In genomic region chr10:4249841-4250496, GRCh38 we compare ENCODE assay signal across 22 cellular contexts.
DNase-seq lines count a peak whose midpoint lies in the region; ATAC-seq and TF ChIP-seq lines count a peak whose summit lies in the region.
"Had no signal": no experiment of that assay in that cellular context is flagged by ENCODE, and none has a peak within 500 bp of the region (broad histone marks: within the 10 kb centered on the region; RNA-seq: fewer than 3 reads in every experiment).

No MANE protein-coding gene starts in this region.

- H3K27ac ChIP-seq in SK-N-SH (ENCODE audit: low read depth in 2 of 2, low read length in 1 of 2) (peak overlapping the region in 1 of 2 experiments; percentile 95; a peak in 2 of 4 replicates), RWPE1 (peak overlapping the region; percentile 45), thoracic aorta (peak overlapping the region; percentile 51 to 76)
- H3K27ac ChIP-seq: 22Rv1, dorsolateral prefrontal cortex, pancreas had no signal

- no peaks in the 10 kb centered on the region for H4K20me1 ChIP-seq in SK-N-SH (ENCODE audit: insufficient read depth)

- 87% methylated on average over 4 of the region's 4 CpGs for WGBS in SK-N-SH (ENCODE audit: low lambda C conversion rate)

- H3F3A ChIP-seq in SK-N-SH (replicated peaks; ENCODE audit: insufficient read depth): peaks cover 43% of the 10 kb centered on the region

- no peak for TF ChIP-seq CTCF in SK-N-SH (IDR thresholded peaks at IDR 0.05)
- no peak for TF ChIP-seq CTCF in RWPE1 (conservative IDR thresholded peaks at IDR 0.05; ENCODE audit: low read depth)
- no peak for TF ChIP-seq CTCF in thoracic aorta (IDR thresholded peaks at IDR 0.05)

- H2AFZ ChIP-seq in SK-N-SH (ENCODE audit: low read depth): no peak overlapping the region

- H3K4me3 ChIP-seq in SK-N-SH (ENCODE audit: low read depth in 2 of 2, low read length in 1 of 2): no peak overlapping the region
- no peak overlapping the region for H3K4me3 ChIP-seq in thoracic aorta
- H3K4me3 ChIP-seq: dorsolateral prefrontal cortex, pancreas, sigmoid colon, tibial nerve had no signal

- H3K27me3 ChIP-seq in SK-N-SH (ENCODE audit: insufficient read depth) (no peaks in the 10 kb centered on the region), thoracic aorta (replicated peaks; ENCODE audit: insufficient read depth) (no peaks in the 10 kb centered on the region)
- H3K27me3 ChIP-seq: dorsolateral prefrontal cortex, pancreas, sigmoid colon, tibial nerve had no signal

- no peak for TF ChIP-seq EP300 in SK-N-SH (IDR thresholded peaks at IDR 0.05; ENCODE audit: borderline replicate concordance in 1 of 2, low read depth in 1 of 2, low read length in 1 of 2)

- no peaks in the 10 kb centered on the region for H3K36me3 ChIP-seq in SK-N-SH (replicated peaks in 1 of 2; ENCODE audit: control insufficient read depth in 1 of 2, insufficient read depth in 2 of 2, low read length in 1 of 2)
- no peaks in the 10 kb centered on the region for H3K36me3 ChIP-seq in thoracic aorta
- H3K36me3 ChIP-seq: pancreas, sigmoid colon, tibial nerve had no signal

- peaks cover 48% of the 10 kb centered on the region for H3K79me2 ChIP-seq in SK-N-SH (ENCODE audit: insufficient read depth)

- H3K4me2 ChIP-seq in SK-N-SH: peak overlapping the region; percentile 5; the same call in 1 of the 2 replicates

- no peaks in the 10 kb centered on the region for H3K9me2 ChIP-seq in SK-N-SH

- CTCF ChIA-PET in SK-N-SH (lab: Yijun Ruan, JAX) (no interaction called here), RWPE1 (lab: Yijun Ruan, JAX) (interaction anchor here (0.6 kb wide), 1 partner anchor 264 kb away, joined by 3 read pairs; no protein-coding TSS in a partner anchor)

- POLR2A ChIA-PET in SK-N-SH (lab: Yijun Ruan, JAX) (no interaction called here), RWPE1 (lab: Yijun Ruan, JAX; ENCODE audit: low non-redundant PET) (no interaction called here)

- no peaks in the 10 kb centered on the region for H3K9me3 ChIP-seq in SK-N-SH
- H3K9me3 ChIP-seq in thoracic aorta: no peaks in the 10 kb centered on the region
- H3K9me3 ChIP-seq: pancreas, sigmoid colon, tibial nerve had no signal

- H3K4me1 ChIP-seq in SK-N-SH (ENCODE audit: control insufficient read depth in 1 of 2, insufficient read depth in 2 of 2, low read depth in 1 of 2, low read length in 1 of 2): peaks cover 0 to 24% of the 10 kb centered on the region in 2 experiments; a peak in 3 of 4 replicates
- H3K4me1 ChIP-seq in thoracic aorta (ENCODE audit: control insufficient read depth in 1 of 2, low read depth in 2 of 2): peaks cover 17 to 60% of the 10 kb centered on the region in 2 donors
- H3K4me1 ChIP-seq: pancreas had no signal

- peak overlapping the region; percentile 59; the same call in 1 of the 2 replicates for H3K9ac ChIP-seq in SK-N-SH

- no peak for ATAC-seq in SK-N-SH treated with all-trans-retinoic acid at 6 μM for 48 hours
- ATAC-seq in esophagus mucosa: peak; percentile 80
- ATAC-seq in thoracic aorta (ENCODE audit: insufficient number of reproducible peaks, low FRiP score, low read depth): no peak
- ATAC-seq: pancreas had no signal

- DNase-seq in SK-N-SH: no peak
- DNase-seq in RWPE1 (ENCODE audit: low spot score): peak; percentile 62
- DNase-seq in thoracic aorta (ENCODE audit: low spot score): no peak
- no peak for DNase-seq in amygdala (lab: John Stamatoyannopoulos, UW)
- DNase-seq in CD1c-positive myeloid dendritic cell (ENCODE audit: extremely low spot score): no peak
- no peak for DNase-seq in NCI-H2227 (lab: John Stamatoyannopoulos, UW; ENCODE audit: unreplicated experiment)
- DNase-seq: DMS79 treated with DMSO at 0.1 percent for 48 hours; dorsolateral prefrontal cortex; erythroblast; head of caudate nucleus; KG1; NCI-H1105 treated with DMSO at 0.1 percent for 48 hours; NCI-H526 treated with DMSO at 0.1 percent for 48 hours; pancreas; SIG-M5; sigmoid colon; stimulated activated naive CD4-positive, alpha-beta T cell; T-helper 17 cell had no signal

- TF ChIP-seq RAD21 in SK-N-SH (IDR thresholded peaks at IDR 0.05; ENCODE audit: low read length): no peak

TF ChIP-seq in SK-N-SH, 30 proteins besides CTCF, POLR2A, EP300 and RAD21:
- TF ChIP-seq NRF1 (IDR thresholded peaks at IDR 0.05; ENCODE audit: low read depth, low read length) (no peak), JUND (IDR thresholded peaks at IDR 0.05) (no peak), ELF1 (IDR thresholded peaks at IDR 0.05) (no peak), TEAD4 (IDR thresholded peaks at IDR 0.05; ENCODE audit: borderline replicate concordance, insufficient read depth) (no peak), GABPA (IDR thresholded peaks at IDR 0.05; ENCODE audit: low read depth) (no peak), SMC3 (IDR thresholded peaks at IDR 0.05; ENCODE audit: low read depth, low read length) (no peak), RFX5 (IDR thresholded peaks at IDR 0.05; ENCODE audit: low read length) (no peak), NFIC (IDR thresholded peaks at IDR 0.05; ENCODE audit: borderline replicate concordance) (no peak), FOXM1 (IDR thresholded peaks at IDR 0.05; ENCODE audit: low read depth) (no peak), POLR2AphosphoS5 (IDR thresholded peaks at IDR 0.05; ENCODE audit: low read depth, low read length) (no peak), MXI1 (IDR thresholded peaks at IDR 0.05; ENCODE audit: low read depth, low read length) (no peak)

TF ChIP-seq in SK-N-SH treated with all-trans-retinoic acid at 6 μM for 48 hours, 23 proteins besides CTCF, POLR2A, EP300 and RAD21:
- TF ChIP-seq CREB5 (CRISPR knock-in tag; IDR thresholded peaks at IDR 0.05; ENCODE audit: low read depth) (no peak), ZNF565 (CRISPR knock-in tag; conservative IDR thresholded peaks at IDR 0.05; ENCODE audit: low read depth) (no peak), CSDC2 (CRISPR knock-in tag; IDR thresholded peaks at IDR 0.05) (no peak), POU6F1 (CRISPR knock-in tag; IDR thresholded peaks at IDR 0.05; ENCODE audit: borderline replicate concordance, low read depth) (no peak), ISL1 (CRISPR knock-in tag; IDR thresholded peaks at IDR 0.05) (no peak), PATZ1 (CRISPR knock-in tag; IDR thresholded peaks at IDR 0.05; ENCODE audit: borderline replicate concordance) (no peak), ZC3H10 (CRISPR knock-in tag; IDR thresholded peaks at IDR 0.05) (no peak)
